ENCODE assay signal across 26 cellular contexts in the genomic region with DNA sequence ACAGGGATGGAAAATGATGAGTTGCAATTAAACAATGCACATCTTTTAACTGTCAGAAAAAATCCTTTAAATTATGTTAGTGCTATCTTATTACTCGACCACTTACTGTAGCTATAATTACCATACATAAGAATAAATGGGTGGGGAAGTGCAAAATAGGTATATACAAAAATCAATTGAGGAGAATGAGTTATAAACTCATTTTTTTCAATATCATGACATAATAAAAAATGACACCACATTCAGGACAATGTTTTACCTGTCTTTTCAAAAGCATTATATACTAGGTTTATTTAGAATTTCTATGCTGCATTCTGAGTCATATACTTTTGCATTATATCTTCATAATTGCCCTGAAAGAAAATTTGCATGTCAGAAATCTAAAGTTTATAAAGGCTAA.
DNase-seq lines count a peak whose midpoint lies in the region; ATAC-seq, FAIRE-seq and TF ChIP-seq lines count a peak whose summit lies in the region.
"Had no signal": no experiment of that assay in that cellular context is flagged by ENCODE, and none has a peak within 500 bp of the region (broad histone marks: within the 10 kb centered on the region; RNA-seq: fewer than 3 reads in every experiment).

No MANE protein-coding gene starts in this region.

- H3K27me3 ChIP-seq in HepG2 (ENCODE audit: control insufficient read depth in 1 of 2, insufficient read depth in 2 of 2, low read length in 2 of 2) (no peaks in the 10 kb centered on the region), right lobe of liver (no peaks in the 10 kb centered on the region)
- H3K27me3 ChIP-seq: BE2C; BLaER1; BLaER1 treated with 17β-estradiol and CSF1 and Interleukin-3, amounts not matched to agents 10 nM and 100 nM had no signal

- TF ChIP-seq CTCF in HepG2 (CRISPR knock-in tag; IDR thresholded peaks at IDR 0.05) (no peak), right lobe of liver (IDR thresholded peaks at IDR 0.05) (no peak)

- no peaks in the 10 kb centered on the region for H3K79me2 ChIP-seq in HepG2 (ENCODE audit: insufficient read depth, low read length)

- no peak for DNase-seq in HepG2 (ENCODE audit: low spot score)
- no peak for DNase-seq in right lobe of liver
- DNase-seq: 8988T; ACHN; AML-193; BE2C; C1 segment of cervical spinal cord; Caco-2; CD4-positive, alpha-beta memory T cell; CD4-positive, alpha-beta T cell; CD4-positive, CD25-positive, alpha-beta regulatory T cell; CD8-positive, alpha-beta memory T cell; CD8-positive, alpha-beta T cell; COR-L47; DMS 273 treated with DMSO at 0.1 percent for 48 hours; DMS153; DMS79; DMS79 treated with DMSO at 0.1 percent for 48 hours; DND-41; EL had no signal

- H3K9me3 ChIP-seq in HepG2 (ENCODE audit: low read length), result no peaks in the 10 kb centered on the region
- H3K9me3 ChIP-seq in right lobe of liver, result no peaks in the 10 kb centered on the region
- H3K9me3 ChIP-seq: A549; BE2C; BLaER1; BLaER1 treated with 17β-estradiol and CSF1 and Interleukin-3, amounts not matched to agents 10 nM and 100 nM; Caco-2 had no signal

- no peaks in the 10 kb centered on the region for H3K36me3 ChIP-seq in HepG2 (replicated peaks in 1 of 2; ENCODE audit: control insufficient read depth in 1 of 2, insufficient read depth in 2 of 2, low read length in 2 of 2)
- no peaks in the 10 kb centered on the region for H3K36me3 ChIP-seq in right lobe of liver
- H3K36me3 ChIP-seq: BE2C; BLaER1; BLaER1 treated with 17β-estradiol and CSF1 and Interleukin-3, amounts not matched to agents 10 nM and 100 nM had no signal

- TF ChIP-seq EP300 in HepG2 (IDR thresholded peaks at IDR 0.05; ENCODE audit: low read depth in 2 of 2, low read length in 2 of 2), result no peak
- TF ChIP-seq EP300 in HepG2 (CRISPR knock-in tag; IDR thresholded peaks at IDR 0.05; ENCODE audit: borderline replicate concordance), result no peak

- ATAC-seq in HepG2 (no peak), right lobe of liver (no peak)
- ATAC-seq: A549; CD8-positive, alpha-beta T cell had no signal

- H3K4me3 ChIP-seq in HepG2 (replicated peaks in 1 of 3; ENCODE audit: insufficient read depth in 1 of 3, low read depth in 2 of 3, low read length in 3 of 3) (no peak overlapping the region), right lobe of liver (no peak overlapping the region)
- H3K4me3 ChIP-seq: A549; BLaER1; BLaER1 treated with 17β-estradiol and CSF1 and Interleukin-3, amounts not matched to agents 10 nM and 100 nM had no signal

- H3K9ac ChIP-seq in HepG2 (ENCODE audit: insufficient read depth, low read depth, low read length), result no peak overlapping the region
- H3K9ac ChIP-seq: BLaER1; BLaER1 treated with 17β-estradiol and CSF1 and Interleukin-3, amounts not matched to agents 10 nM and 100 nM had no signal

- TF ChIP-seq POLR2A in HepG2 (IDR thresholded peaks at IDR 0.05; ENCODE audit: insufficient read depth in 1 of 2, low read depth in 2 of 2, low read length in 2 of 2) (no peak), right lobe of liver (IDR thresholded peaks at IDR 0.05) (no peak)

- no peaks in the 10 kb centered on the region for H4K20me1 ChIP-seq in HepG2 (ENCODE audit: insufficient read depth, low read length)
- H4K20me1 ChIP-seq: BLaER1; BLaER1 treated with 17β-estradiol and CSF1 and Interleukin-3, amounts not matched to agents 10 nM and 100 nM had no signal

- TF ChIP-seq RAD21 in HepG2 (CRISPR knock-in tag; IDR thresholded peaks at IDR 0.05), result no peak

- POLR2A ChIA-PET in HepG2 (lab: Yijun Ruan, JAX), result no interaction called here

- no peak overlapping the region for H3K4me2 ChIP-seq in HepG2 (ENCODE audit: low read depth, low read length)
- H3K4me2 ChIP-seq: A549; BLaER1; BLaER1 treated with 17β-estradiol and CSF1 and Interleukin-3, amounts not matched to agents 10 nM and 100 nM had no signal

- intact Hi-C loops in HepG2 (cut with micrococcal nuclease; ENCODE audit: unreplicated experiment) (no loop called here), right lobe of liver (cut with DNase I) (no loop called here)

- in situ Hi-C loops in HepG2 (cut with HindIII; ENCODE audit: extremely low pct_ligation_motif_present, low pct_unique_long_range_greater_than_20kb), result no loop called here

- 0% methylated on average over 1 of the region's 1 CpG for WGBS in HepG2 (ENCODE audit: low lambda C conversion rate)
- WGBS in right lobe of liver (ENCODE audit: insufficient coverage, low coverage, low lambda C conversion rate, missing lambda C conversion rate), result 25% methylated on average over 1 of the region's 1 CpG

- no TSS peak for BruUV-seq in HepG2 (replicated peaks; lab: Mats Ljungman, UMichigan)

- no peak overlapping the region for H3K27ac ChIP-seq in HepG2 (ENCODE audit: extremely low read length, insufficient read depth, low read length)
- no peak overlapping the region for H3K27ac ChIP-seq in right lobe of liver
- H3K27ac ChIP-seq: 22Rv1; A549; BLaER1; BLaER1 treated with 17β-estradiol and CSF1 and Interleukin-3, amounts not matched to agents 10 nM and 100 nM; C4-2B had no signal

- H3K4me1 ChIP-seq in HepG2 (ENCODE audit: insufficient read depth, low read length) (no peaks in the 10 kb centered on the region), right lobe of liver (no peaks in the 10 kb centered on the region)
- H3K4me1 ChIP-seq: BE2C; BLaER1; BLaER1 treated with 17β-estradiol and CSF1 and Interleukin-3, amounts not matched to agents 10 nM and 100 nM; Caco-2 had no signal

- no peak for FAIRE-seq in HepG2 (lab: Jason Lieb, UNC)
- FAIRE-seq: A549, D721Med had no signal

- CTCF ChIA-PET in HepG2 (lab: Yijun Ruan, JAX; ENCODE audit: low intra/inter-chr PET ratio, low total read pairs), result no interaction called here

- H2AFZ ChIP-seq in HepG2 (ENCODE audit: low read length), result no peak overlapping the region

TF ChIP-seq in HepG2, 621 proteins besides CTCF, POLR2A, EP300 and RAD21:
- TF ChIP-seq BORCS8-MEF2B (CRISPR knock-in tag; IDR thresholded peaks at IDR 0.05) (no peak), ATF7 (IDR thresholded peaks at IDR 0.05) (peak; percentile 66), ATF7 (CRISPR knock-in tag; IDR thresholded peaks at IDR 0.05) (no peak), CREB1 (IDR thresholded peaks at IDR 0.05) (peak; percentile 58; the same call in 1 of the 2 replicates), CREB1 (CRISPR knock-in tag; IDR thresholded peaks at IDR 0.05) (no peak)
